ENCODE assay signal across 20 cellular contexts in the genomic region with DNA sequence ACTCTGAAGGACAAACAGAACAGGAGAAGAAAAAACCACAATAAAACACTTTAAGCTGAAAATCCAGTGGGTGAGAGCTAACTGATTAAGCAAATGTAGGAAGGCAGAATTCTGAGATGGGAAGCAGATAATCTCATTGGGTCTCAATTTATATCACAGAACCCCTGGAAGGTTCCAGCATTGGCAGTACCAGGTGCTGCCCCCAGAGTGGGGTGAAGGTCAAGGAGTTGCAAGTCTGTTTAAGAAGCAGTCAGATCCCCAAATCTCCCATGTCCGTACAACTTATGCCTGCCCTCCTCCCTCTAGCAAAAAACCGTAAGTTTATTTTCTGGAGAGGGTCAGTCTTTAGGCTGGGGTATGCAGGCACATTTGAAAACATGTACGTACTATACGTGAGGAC. TPM values are rescaled to one million over a fixed set of nuclear protein-coding genes. Genes with fewer than 3 reads are reported as not detected.
DNase-seq lines count a peak whose midpoint lies in the region; ATAC-seq and TF ChIP-seq lines count a peak whose summit lies in the region.
"Had no signal": no experiment of that assay in that cellular context is flagged by ENCODE, and none has a peak within 500 bp of the region (broad histone marks: within the 10 kb centered on the region; RNA-seq: fewer than 3 reads in every experiment).

No MANE protein-coding gene starts in this region.

- intact Hi-C loops in IMR-90 (cut with micrococcal nuclease), result no loop called here

- no peak overlapping the region for H2AK5ac ChIP-seq in IMR-90 (ENCODE audit: low read depth, low read length)

- ATAC-seq in IMR-90 (ENCODE audit: low read depth), result no peak
- no peak for ATAC-seq in naive B cell (ENCODE audit: low read depth in 2 of 2)
- ATAC-seq in esophagus mucosa, result no peak
- ATAC-seq in GM21825 (IDR thresholded peaks at IDR 0.05; ENCODE audit: unreplicated experiment), result no peak
- ATAC-seq: CD8-positive, alpha-beta T cell; Panc1 had no signal

- no peak overlapping the region for H3K4me3 Mint-ChIP-seq in naive B cell
- H3K4me3 Mint-ChIP-seq: CD8-positive, alpha-beta T cell had no signal

- no peak overlapping the region for H3K18ac ChIP-seq in IMR-90 (ENCODE audit: low read depth, low read length)

- DNase-seq in IMR-90 (no peak), naive B cell (no peak), AG08396 (ENCODE audit: low spot score) (no peak)
- DNase-seq in central memory CD4-positive, alpha-beta T cell, result no peak
- DNase-seq: Caco-2; CD8-positive, alpha-beta T cell; GDM1; Kasumi-1; MV-4-11; NCI-H1105; NCI-H1436 treated with DMSO at 0.1 percent for 48 hours; NCI-H1930; NCI-H526 treated with DMSO at 0.1 percent for 48 hours; SHP77 had no signal

- no peaks in the 10 kb centered on the region for H3K27me3 Mint-ChIP-seq in naive B cell

- no TSS peak for BruUV-seq in IMR-90 (replicated peaks; lab: Mats Ljungman, UMichigan)

- no peak overlapping the region for H2BK120ac ChIP-seq in IMR-90 (ENCODE audit: low read depth, low read length)

- H3K79me1 ChIP-seq in IMR-90 (ENCODE audit: low read depth in 1 of 2, low read length in 2 of 2), result peaks cover 0 to 35% of the 10 kb centered on the region in 2 experiments; a peak in 3 of 4 replicates

- H3K56ac ChIP-seq in IMR-90 (ENCODE audit: extremely low read depth, insufficient read depth, low read length), result no peak overlapping the region

- H3K4me3 ChIP-seq in IMR-90 (ENCODE audit: insufficient read depth, low read depth, low read length), result no peak overlapping the region

- no peak overlapping the region for H4K5ac ChIP-seq in IMR-90 (ENCODE audit: low read depth, low read length)

- H2AK9ac ChIP-seq in IMR-90 (replicated peaks; ENCODE audit: low read depth, low read length, poor library complexity), result no peak overlapping the region

- no peaks in the 10 kb centered on the region for H4K20me1 ChIP-seq in IMR-90 (ENCODE audit: insufficient read depth, low read length)

- no peak overlapping the region for H3K9ac ChIP-seq in IMR-90 (ENCODE audit: low read depth, low read length)

- CTCF ChIA-PET in IMR-90 (lab: Yijun Ruan, JAX), result interaction anchor here (0.6 kb wide), 1 partner anchor 11 kb away, joined by 3 read pairs; no protein-coding TSS in a partner anchor

- H2BK15ac ChIP-seq in IMR-90 (ENCODE audit: low read depth, low read length), result no peak overlapping the region

- peak overlapping the region; percentile 23; the same call in 1 of the 2 replicates for H2BK20ac ChIP-seq in IMR-90 (ENCODE audit: low read depth, low read length)

- H3K27ac Mint-ChIP-seq in naive B cell, result peak overlapping the region in 4 of 6 donors; percentile 40 to 81 (median 61)
- H3K27ac Mint-ChIP-seq: CD8-positive, alpha-beta T cell had no signal

- H3K36me3 Mint-ChIP-seq in naive B cell, result peaks cover 0 to 9% of the 10 kb centered on the region in 2 donors

- no peak overlapping the region for H2AFZ ChIP-seq in IMR-90 (replicated peaks; ENCODE audit: low read length, poor library complexity)

- in situ Hi-C loops in IMR-90 (cut with MboI; ENCODE audit: low sequenced_read_pairs), result no loop called here

- WGBS in IMR-90 (ENCODE audit: extremely low coverage in 2 of 2, insufficient read length in 1 of 2), 2 experiments, result no CpG with 5 or more reads among the region's 4 CpGs

- H3K14ac ChIP-seq in IMR-90 (replicated peaks; ENCODE audit: low read depth, low read length), result 0 out of 2 replicates have a peak overlapping the region, but pooled peaks have one; percentile 8

- H3K4ac ChIP-seq in IMR-90 (ENCODE audit: low read depth, low read length), result no peak overlapping the region

- no peak overlapping the region for H3K23ac ChIP-seq in IMR-90 (ENCODE audit: low read depth, low read length)

- H3K9me3 Mint-ChIP-seq in naive B cell, result no peaks in the 10 kb centered on the region
- H3K9me3 Mint-ChIP-seq: CD8-positive, alpha-beta T cell had no signal

- no peak for TF ChIP-seq POLR2A in IMR-90 (IDR thresholded peaks at IDR 0.05; ENCODE audit: low read depth, low read length)

- H3K4me1 Mint-ChIP-seq in naive B cell, result peaks cover 27 to 54% (median 35%) of the 10 kb centered on the region in 3 donors

- H3K9me3 ChIP-seq in IMR-90 (ENCODE audit: control insufficient read depth, insufficient read depth, low read length), result no peaks in the 10 kb centered on the region
- H3K9me3 ChIP-seq: Caco-2 had no signal

- H3K4me2 ChIP-seq in IMR-90 (ENCODE audit: low read depth, low read length), result no peak overlapping the region

- no peak overlapping the region; the same call in 1 of the 2 replicates for H4K91ac ChIP-seq in IMR-90 (ENCODE audit: insufficient read depth, low read depth, low read length)

- TF ChIP-seq RAD21 in IMR-90 (IDR thresholded peaks at IDR 0.05; ENCODE audit: low read length), result no peak

- no peak overlapping the region for H4K8ac ChIP-seq in IMR-90 (ENCODE audit: low read depth in 2 of 2, low read length in 2 of 2)

- H3K36me3 ChIP-seq in IMR-90 (ENCODE audit: control insufficient read depth, insufficient read depth, low read length), result peaks cover 6% of the 10 kb centered on the region; the same call in 1 of the 2 replicates

- POLR2A ChIA-PET in IMR-90 (lab: Charles Lee; ENCODE audit: unreplicated experiment), result no interaction called here

- H3K4me1 ChIP-seq in IMR-90 (ENCODE audit: control insufficient read depth, insufficient read depth, low read length), result peaks cover 4% of the 10 kb centered on the region

- peaks cover 10% of the 10 kb centered on the region for H3K9me1 ChIP-seq in IMR-90 (ENCODE audit: insufficient read depth, low read length)

- TF ChIP-seq CTCF in IMR-90 (conservative IDR thresholded peaks at IDR 0.05; ENCODE audit: low read depth, low read length), result no peak

- H3K27ac ChIP-seq in IMR-90 (ENCODE audit: insufficient read depth, low read length), result no peak overlapping the region
- peak overlapping the region; percentile 75 for H3K27ac ChIP-seq in cingulate gyrus (ENCODE audit: low read depth, low read length)
- H3K27ac ChIP-seq: C4-2B, RWPE1 had no signal

- H2BK5ac ChIP-seq in IMR-90 (ENCODE audit: low read depth, low read length, poor library complexity, severe bottlenecking), result no peak overlapping the region

- dilution Hi-C loops in IMR-90 (cut with HindIII; ENCODE audit: low sequenced_read_pairs, unreplicated experiment), result no loop called here

- H3K27me3 ChIP-seq in IMR-90 (ENCODE audit: control insufficient read depth, insufficient read depth, low read length), result no peaks in the 10 kb centered on the region

TF ChIP-seq in IMR-90, 13 proteins besides CTCF, POLR2A, EP300 and RAD21:
- TF ChIP-seq FOS (IDR thresholded peaks at IDR 0.05; ENCODE audit: low read depth, low read length), result no peak
- TF ChIP-seq RFX5 (IDR thresholded peaks at IDR 0.05; ENCODE audit: low read depth, low read length), result no peak
- no peak for TF ChIP-seq MXI1 (IDR thresholded peaks at IDR 0.05; ENCODE audit: borderline replicate concordance, low read depth, low read length)
- TF ChIP-seq CEBPB (IDR thresholded peaks at IDR 0.05; ENCODE audit: low read depth, low read length), result no peak

RNA-seq across cellular contexts. Expression of a gene that starts 45.1 kb away (rescaled TPM):
- total RNA-seq in IMR-90 (2012; rRNA removed) (14.3 and 15.6 TPM in 2 replicates), esophagus mucosa (14.2 TPM)
- polyA plus RNA-seq in IMR-90 (2012; rRNA removed) (16.4 and 17.7 TPM in 2 replicates), naive B cell (ENCODE audit: low read depth in 6 of 6) (100 to 1,000 TPM in 5 of 6 donors, 10 to 100 TPM in 1; 88.9 to 156 (median 126) TPM)
- 7.9 and 8.2 TPM in 2 replicates for polyA plus RNA-seq in IMR-90 (2012; cell fraction: cytosol; rRNA removed)
- polyA plus RNA-seq in IMR-90 (2012; cell fraction: nucleus; rRNA removed; ENCODE audit: low replicate concordance), result 5.9 and 25.5 TPM in 2 replicates

RNA-seq across cellular contexts. Expression of a gene that starts 55.9 kb away (rescaled TPM):
- total RNA-seq in IMR-90 (2012; rRNA removed) (73.5 and 86.9 TPM in 2 replicates), esophagus mucosa (52.6 TPM)
- polyA plus RNA-seq in IMR-90 (2012; rRNA removed) (63.8 and 69.2 TPM in 2 replicates), naive B cell (ENCODE audit: low read depth in 6 of 6) (100 to 1,000 TPM in 3 of 6 donors, 10 to 100 TPM in 3; 84.4 to 157 (median 101) TPM)
- polyA plus RNA-seq in IMR-90 (2012; cell fraction: cytosol; rRNA removed), result 27.8 and 29.5 TPM in 2 replicates
- 14.1 and 41.8 TPM in 2 replicates for polyA plus RNA-seq in IMR-90 (2012; cell fraction: nucleus; rRNA removed; ENCODE audit: low replicate concordance)
